24 cellular contexts compared by ENCODE assay signal in genomic region chr9:4096121-4096520, GRCh38.
"Had no signal": no experiment of that assay in that cellular context is flagged by ENCODE, and none has a peak within 500 bp of the region (broad histone marks: within the 10 kb centered on the region; RNA-seq: fewer than 3 reads in every experiment).

No MANE protein-coding gene starts in this region.

- H3K4me3 Mint-ChIP-seq: activated CD4-positive, alpha-beta memory T cell treated with anti-CD3 and anti-CD28 coated beads, Interleukin-2, amount 10 ng/mL, durations not matched to agents 7 days and 5 days; activated CD4-positive, alpha-beta T cell treated with anti-CD3 and anti-CD28 coated beads for 36 hours; activated T-helper 17 cell treated with anti-CD3 and anti-CD28 coated beads, Interleukin-2, amount 50 U/mL, for 72 hours; dendritic cell treated with granulocyte-macrophage colony-stimulating factor and Interleukin-4, amounts not matched to agents 40 ng/mL and 50 ng/mL, for 4 days; stimulated activated naive B cell treated with anti-CD40 and anti-IgM and Interleukin-4, amounts not matched to agents 10 μg/mL and 1 μg/mL and 100 μg/mL, for 72 hours; WTC11 had no signal

- H3K79me2 ChIP-seq: parathyroid adenoma had no signal

- H3K36me3 Mint-ChIP-seq: stimulated activated naive B cell treated with anti-CD40 and anti-IgM and Interleukin-4, amounts not matched to agents 10 μg/mL and 1 μg/mL and 100 μg/mL, for 72 hours; WTC11 had no signal

- H3K27ac Mint-ChIP-seq: activated CD4-positive, alpha-beta memory T cell treated with anti-CD3 and anti-CD28 coated beads, Interleukin-2, amount 10 ng/mL, durations not matched to agents 7 days and 5 days; activated CD4-positive, alpha-beta T cell treated with anti-CD3 and anti-CD28 coated beads for 36 hours; activated T-helper 17 cell treated with anti-CD3 and anti-CD28 coated beads, Interleukin-2, amount 50 U/mL, for 72 hours; dendritic cell treated with granulocyte-macrophage colony-stimulating factor and Interleukin-4, amounts not matched to agents 40 ng/mL and 50 ng/mL, for 4 days; stimulated activated naive B cell treated with anti-CD40 and anti-IgM and Interleukin-4, amounts not matched to agents 10 μg/mL and 1 μg/mL and 100 μg/mL, for 72 hours; WTC11 had no signal

- H2AFZ ChIP-seq: parathyroid adenoma had no signal

- DNase-seq: activated CD4-positive, alpha-beta memory T cell treated with anti-CD3 and anti-CD28 coated beads, Interleukin-2, amount 10 ng/mL, durations not matched to agents 7 days and 5 days; activated CD4-positive, alpha-beta T cell treated with anti-CD3 and anti-CD28 coated beads for 36 hours; activated naive CD4-positive, alpha-beta T cell; activated T-cell treated with anti-CD3 and anti-CD28 coated beads, Interleukin-2, amount 50 U/mL, for 1 hour; aorta; effector CD8-positive, alpha-beta T cell; foreskin melanocyte; glutamatergic neuron; hypothalamus; kidney; left lung; spleen; stimulated activated CD4-positive, alpha-beta T cell treated with anti-CD3 and anti-CD28 coated beads, Interleukin-4, amount 100 ng/mL, for 4 hours; stimulated activated naive B cell treated with anti-CD40 and anti-IgM and Interleukin-4, amounts not matched to agents 10 μg/mL and 1 μg/mL and 100 μg/mL, for 72 hours; SW 1271; tibial artery had no signal

- H3K9ac ChIP-seq: parathyroid adenoma had no signal

- H3K4me1 ChIP-seq: left lung, parathyroid adenoma, spleen had no signal

- H3K9me3 Mint-ChIP-seq: activated CD4-positive, alpha-beta memory T cell treated with anti-CD3 and anti-CD28 coated beads, Interleukin-2, amount 10 ng/mL, durations not matched to agents 7 days and 5 days; activated T-helper 17 cell treated with anti-CD3 and anti-CD28 coated beads, Interleukin-2, amount 50 U/mL, for 72 hours; dendritic cell treated with granulocyte-macrophage colony-stimulating factor and Interleukin-4, amounts not matched to agents 40 ng/mL and 50 ng/mL, for 4 days; stimulated activated naive B cell treated with anti-CD40 and anti-IgM and Interleukin-4, amounts not matched to agents 10 μg/mL and 1 μg/mL and 100 μg/mL, for 72 hours; WTC11 had no signal

- H3K9me3 ChIP-seq: left lung, SJSA1, spleen, tibial artery had no signal

- H3K27me3 Mint-ChIP-seq: dendritic cell treated with granulocyte-macrophage colony-stimulating factor and Interleukin-4, amounts not matched to agents 40 ng/mL and 50 ng/mL, for 4 days had no signal

- ATAC-seq: activated CD4-positive, alpha-beta T cell treated with anti-CD3 and anti-CD28 coated beads for 36 hours; activated T-helper 17 cell treated with anti-CD3 and anti-CD28 coated beads, Interleukin-2, amount 50 U/mL, for 72 hours; left lung; sciatic nerve; stimulated activated naive B cell treated with anti-CD40 and anti-IgM and Interleukin-4, amounts not matched to agents 10 μg/mL and 1 μg/mL and 100 μg/mL, for 72 hours; WTC11 had no signal

- FAIRE-seq: bronchial epithelial cell, kidney, urothelium cell line had no signal

- H3K4me1 Mint-ChIP-seq: activated T-helper 17 cell treated with anti-CD3 and anti-CD28 coated beads, Interleukin-2, amount 50 U/mL, for 72 hours; stimulated activated naive B cell treated with anti-CD40 and anti-IgM and Interleukin-4, amounts not matched to agents 10 μg/mL and 1 μg/mL and 100 μg/mL, for 72 hours; WTC11 had no signal

- H3K27ac ChIP-seq: left lung, parathyroid adenoma, SJSA1, spleen had no signal

- H3K4me3 ChIP-seq: left lung, SJSA1, spleen, tibial artery had no signal

- H3K27me3 ChIP-seq: left lung, SJSA1, spleen, tibial artery had no signal

- H3K36me3 ChIP-seq: left lung, SJSA1, spleen, tibial artery had no signal
